32 cellular contexts compared by ENCODE assay signal in the genomic region with DNA sequence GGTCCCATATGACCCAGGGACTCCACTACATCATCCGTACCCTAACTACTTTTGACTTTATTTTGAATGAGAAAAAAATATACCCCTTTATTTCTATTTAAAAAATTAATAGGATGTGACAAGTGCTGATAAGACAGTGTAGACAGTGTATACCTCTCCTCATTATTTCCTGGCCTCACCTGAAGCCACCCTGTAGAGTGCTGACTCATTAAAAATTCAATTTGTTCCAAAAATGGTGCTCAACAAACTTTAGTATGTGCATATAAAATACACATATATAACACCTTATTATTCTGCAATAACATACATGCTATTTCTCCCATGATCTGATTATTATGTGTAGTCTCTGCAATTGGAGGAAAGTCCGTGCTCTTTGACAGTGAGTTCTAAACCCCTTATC. TPM values are rescaled to one million over a fixed set of nuclear protein-coding genes. Genes with fewer than 3 reads are reported as not detected.
"Had no signal": no experiment of that assay in that cellular context is flagged by ENCODE, and none has a peak within 500 bp of the region (broad histone marks: within the 10 kb centered on the region; RNA-seq: fewer than 3 reads in every experiment).

No MANE protein-coding gene starts in this region.

- H3K27me3 Mint-ChIP-seq: progenitor cell of endocrine pancreas; stimulated activated memory B cell treated with anti-CD40 and anti-IgM and Interleukin-4, amounts not matched to agents 10 μg/mL and 1 μg/mL and 100 μg/mL, for 72 hours had no signal

- H3K79me2 ChIP-seq: parathyroid adenoma had no signal

- H3K36me3 ChIP-seq: neural progenitor cell, ovary, spleen, stomach, thoracic aorta, thyroid gland, tibial nerve, upper lobe of left lung, vagina had no signal

- H3K9ac ChIP-seq: neural progenitor cell, parathyroid adenoma had no signal

- H3K4me1 Mint-ChIP-seq: natural killer cell; nephron; stimulated activated memory B cell treated with anti-CD40 and anti-IgM and Interleukin-4, amounts not matched to agents 10 μg/mL and 1 μg/mL and 100 μg/mL, for 72 hours had no signal

- DNase-seq: natural killer cell; occipital lobe; ovary; posterior cingulate gyrus; psoas muscle; right cardiac atrium; spleen; stimulated activated CD4-positive, alpha-beta T cell treated with anti-CD3 and anti-CD28 coated beads, Interleukin-12 subunit alpha, Interleukin-12 subunit beta, amount 100 ng/mL, for 4 hours; stimulated activated CD4-positive, alpha-beta T cell treated with anti-CD3 and anti-CD28 coated beads, Interleukin-1b, Interleukin-23, amount 100 ng/mL, for 48 hours; stimulated activated CD4-positive, alpha-beta T cell treated with anti-CD3 and anti-CD28 coated beads, Interleukin-4, amount 100 ng/mL, for 1 hour; stimulated activated CD4-positive, alpha-beta T cell treated with anti-CD3 and anti-CD28 coated beads, Interleukin-4, amount 100 ng/mL, for 4 hours; stimulated activated CD8-positive, alpha-beta memory T cell treated with anti-CD3 and anti-CD28 coated beads, Interleukin-4, amount 100 ng/mL, for 48 hours; stimulated activated naive CD4-positive, alpha-beta T cell; stimulated activated naive CD8-positive, alpha-beta T cell treated with anti-CD3 and anti-CD28 coated beads, Interleukin-15, Interleukin-2, amounts not matched to agents 100 U/mL and 50 U/mL, for 24 hours; stomach; thyroid gland; trophoblast cell; upper lobe of left lung had no signal

- H3K36me3 Mint-ChIP-seq: natural killer cell; neural progenitor cell; stimulated activated memory B cell treated with anti-CD40 and anti-IgM and Interleukin-4, amounts not matched to agents 10 μg/mL and 1 μg/mL and 100 μg/mL, for 72 hours had no signal

- H3K9me3 ChIP-seq: ovary, psoas muscle, thoracic aorta, thyroid gland, tibial nerve, upper lobe of left lung, vagina had no signal

- H2AFZ ChIP-seq: neural progenitor cell, parathyroid adenoma had no signal

- H3K4me1 ChIP-seq: neural progenitor cell, parathyroid adenoma, psoas muscle, spleen, stomach, thyroid gland, tibial nerve, upper lobe of left lung, vagina had no signal

- FAIRE-seq: urothelium cell line had no signal

- H3K27me3 ChIP-seq: neural progenitor cell, ovary, spleen, stomach, thyroid gland, tibial nerve, upper lobe of left lung, vagina had no signal

- H3K27ac Mint-ChIP-seq: natural killer cell; nephron; neural progenitor cell; progenitor cell of endocrine pancreas; stimulated activated memory B cell treated with anti-CD40 and anti-IgM and Interleukin-4, amounts not matched to agents 10 μg/mL and 1 μg/mL and 100 μg/mL, for 72 hours had no signal

- H3K4me3 ChIP-seq: neural progenitor cell, ovary, psoas muscle, skin epidermis, smooth muscle cell, spleen, stomach, thoracic aorta, thyroid gland, tibial nerve, upper lobe of left lung, vagina had no signal

- H3K27ac ChIP-seq: neural progenitor cell, ovary, parathyroid adenoma, psoas muscle, skin epidermis, spleen, stomach, thoracic aorta, thyroid gland, tibial nerve, upper lobe of left lung, vagina had no signal

- ATAC-seq: natural killer cell; psoas muscle; right cardiac atrium; sciatic nerve; stimulated activated memory B cell treated with anti-CD40 and anti-IgM and Interleukin-4, amounts not matched to agents 10 μg/mL and 1 μg/mL and 100 μg/mL, for 72 hours; stimulated activated naive CD8-positive, alpha-beta T cell treated with anti-CD3 and anti-CD28 coated beads, Interleukin-15, Interleukin-2, amounts not matched to agents 100 U/mL and 50 U/mL, for 24 hours had no signal

- H3K4me2 ChIP-seq: neural progenitor cell, smooth muscle cell had no signal

- H3K4me3 Mint-ChIP-seq: natural killer cell; nephron; neural progenitor cell; stimulated activated memory B cell treated with anti-CD40 and anti-IgM and Interleukin-4, amounts not matched to agents 10 μg/mL and 1 μg/mL and 100 μg/mL, for 72 hours had no signal

- H3K9me3 Mint-ChIP-seq: nephron; stimulated activated memory B cell treated with anti-CD40 and anti-IgM and Interleukin-4, amounts not matched to agents 10 μg/mL and 1 μg/mL and 100 μg/mL, for 72 hours had no signal

RNA-seq across cellular contexts. Expression of gene NOL4, which starts 20.8 kb away (rescaled TPM):
- total RNA-seq: natural killer cell, osteoblast, psoas muscle, smooth muscle cell, subcutaneous adipose tissue, thoracic aorta, tibial nerve, vagina had no signal
- polyA plus RNA-seq: smooth muscle cell had no signal
